8 cellular contexts compared by ENCODE assay signal in genomic region chr11:57458410-57459111, GRCh38. TPM values are rescaled to one million over a fixed set of nuclear protein-coding genes. Genes with fewer than 3 reads are reported as not detected.
DNase-seq lines count a peak whose midpoint lies in the region; ATAC-seq and TF ChIP-seq lines count a peak whose summit lies in the region.

No MANE protein-coding gene starts in this region.

- intact Hi-C loops in CD14-positive monocyte (cut with micrococcal nuclease) (loop anchor here (5.0 to 10.0 kb wide), 2 partner anchors 69 to 186 kb away; partner anchors contain the start of gene YPEL4 (in 2 of the 2)), MCF 10A (cut with micrococcal nuclease) (loop anchor here (1.0 to 10.0 kb wide), 2 partner anchors 186 to 346 kb away; no protein-coding TSS in a partner anchor)

- H3K27ac Mint-ChIP-seq in CD14-positive monocyte: peak overlapping the region in 3 of 7 donors; percentile 30 to 74 (median 65)
- H3K27ac Mint-ChIP-seq in MCF 10A (ENCODE audit: low read depth, unreplicated experiment): no peak overlapping the region

- H3K36me3 Mint-ChIP-seq in CD14-positive monocyte (peaks cover 0 to 19% of the 10 kb centered on the region in 2 donors), MCF 10A (ENCODE audit: insufficient read depth, unreplicated experiment) (no peaks in the 10 kb centered on the region)

- CTCF ChIA-PET in MCF 10A (lab: Yijun Ruan, JAX): interaction anchor here (0.6 to 11.2 kb wide), 64 partner anchors 8 to 1053 kb away, joined by 3 to 254 read pairs (median 5); partner anchors contain the start of genes CLP1, SLC43A1, SLC43A3 and SMTNL1

- H3K27me3 Mint-ChIP-seq in CD14-positive monocyte (ENCODE audit: low read depth in 3 of 3) (peaks cover 39 to 57% (median 54%) of the 10 kb centered on the region in 3 donors), MCF 10A (ENCODE audit: insufficient read depth, unreplicated experiment) (peaks cover 22% of the 10 kb centered on the region)

- DNase-seq in CD14-positive monocyte (ENCODE audit: low spot score) (no peak), HFF-Myc (ENCODE audit: extremely low read depth, low read depth) (no peak), MCF 10A (ENCODE audit: unreplicated experiment) (peak; percentile 38), left kidney (ENCODE audit: low read depth, low spot score) (peak; percentile 53)
- DNase-seq in stimulated activated CD4-positive, alpha-beta T cell treated with anti-CD3 and anti-CD28 coated beads, Interleukin-4, amount 100 ng/mL, for 4 hours: peak; percentile 69 to 86

- H3K9me2 ChIP-seq in SU-DHL-6 (replicated peaks; ENCODE audit: insufficient read depth, low read length): no peaks in the 10 kb centered on the region

- POLR2A ChIA-PET in MCF 10A (lab: Yijun Ruan, JAX): interaction anchor here (0.8 to 1.5 kb wide), 6 partner anchors 24 to 87 kb away, joined by 3 to 8 read pairs (median 5); partner anchors contain the start of gene SLC43A1

- no peaks in the 10 kb centered on the region for H3K27me3 ChIP-seq in SU-DHL-6 (ENCODE audit: low read length)

- no TSS peak for BruUV-seq in MCF 10A (replicated peaks; lab: Mats Ljungman, UMichigan)

- H3K9me3 ChIP-seq in SU-DHL-6 (ENCODE audit: insufficient read depth, low read length): no peaks in the 10 kb centered on the region

- peak; percentile 96 for TF ChIP-seq CTCF in CD14-positive monocyte (IDR thresholded peaks at IDR 0.05)
- TF ChIP-seq CTCF in HFF-Myc (IDR thresholded peaks at IDR 0.05; ENCODE audit: low read depth, low read length, missing control alignments): peak; percentile 82
- TF ChIP-seq CTCF in SU-DHL-6 (IDR thresholded peaks at IDR 0.05; ENCODE audit: insufficient read depth, low read length, poor library complexity, severe bottlenecking): peak; percentile 99
- TF ChIP-seq CTCF in MCF 10A (IDR thresholded peaks at IDR 0.05; ENCODE audit: unreplicated experiment): peak; percentile 92

- no peaks in the 10 kb centered on the region for H3F3A ChIP-seq in SU-DHL-6 (ENCODE audit: insufficient read depth)

- peak overlapping the region; percentile 76 for H3K4me2 ChIP-seq in SU-DHL-6 (ENCODE audit: low read depth, low read length, poor library complexity, severe bottlenecking)

- ATAC-seq in GM18868 (IDR thresholded peaks at IDR 0.05; ENCODE audit: unreplicated experiment) (no peak), HG03196 (IDR thresholded peaks at IDR 0.05; ENCODE audit: unreplicated experiment) (no peak)

- H3K4me3 ChIP-seq in HFF-Myc (replicated peaks; ENCODE audit: low read depth, low read length) (peak overlapping the region; percentile 17; the same call in 1 of the 2 replicates), SU-DHL-6 (ENCODE audit: insufficient read depth, low read length, poor library complexity, severe bottlenecking) (no peak overlapping the region)

- peaks cover 0 to 28% (median 7%) of the 10 kb centered on the region in 7 donors for H3K9me3 Mint-ChIP-seq in CD14-positive monocyte
- no peaks in the 10 kb centered on the region for H3K9me3 Mint-ChIP-seq in MCF 10A (ENCODE audit: unreplicated experiment)

- no peaks in the 10 kb centered on the region for H3K79me2 ChIP-seq in SU-DHL-6 (ENCODE audit: insufficient read depth, low read length)

- H3K9ac ChIP-seq in SU-DHL-6 (ENCODE audit: low read length): no peak overlapping the region

- H3K27ac ChIP-seq in SU-DHL-6 (ENCODE audit: low read depth, low read length): no peak overlapping the region

- H3K36me3 ChIP-seq in SU-DHL-6 (ENCODE audit: low read length): no peaks in the 10 kb centered on the region

- H3K4me1 Mint-ChIP-seq in CD14-positive monocyte (peaks cover 35% of the 10 kb centered on the region), MCF 10A (ENCODE audit: insufficient read depth, unreplicated experiment) (peaks cover 27% of the 10 kb centered on the region)

- H3K4me3 Mint-ChIP-seq in CD14-positive monocyte (peak overlapping the region; percentile 84 to 99), MCF 10A (ENCODE audit: unreplicated experiment) (peak overlapping the region; percentile 70)

- H2AFZ ChIP-seq in SU-DHL-6 (ENCODE audit: low read depth, low read length, severe bottlenecking): no peak overlapping the region

- H4K20me1 ChIP-seq in SU-DHL-6 (ENCODE audit: low read depth, low read length): no peaks in the 10 kb centered on the region; the same call in 1 of the 2 replicates

RNA-seq across cellular contexts. Expression of gene RTN4RL2, which starts 1.8 kb away (rescaled TPM):
- under 1 TPM; 0.40 to 0.53 TPM for polyA plus RNA-seq in CD14-positive monocyte
- 2.0 and 3.2 TPM in 2 replicates for total RNA-seq in MCF 10A (2022)

RNA-seq across cellular contexts. Expression of gene SLC43A3, which starts 31.6 kb away (rescaled TPM):
- 100 to 1,000 TPM; 109 to 116 TPM for polyA plus RNA-seq in CD14-positive monocyte
- total RNA-seq in MCF 10A (2022): 96.6 and 112 TPM in 2 replicates

RNA-seq across cellular contexts. Expression of gene SLC43A1, which starts 56.9 kb away (rescaled TPM):
- polyA plus RNA-seq in CD14-positive monocyte: 1 to 10 TPM; 5.4 to 5.8 TPM
- total RNA-seq in MCF 10A (2022): 1.7 and 3.2 TPM in 2 replicates

Comparison
In these comparisons a context has a peak if more than half of its experiments do, and no peak if none do; other contexts are left out.
1. DNase-seq: peak in MCF 10A (single experiment), left kidney (single experiment) and stimulated activated CD4-positive, alpha-beta T cell treated with anti-CD3 and anti-CD28 coated beads, Interleukin-4, amount 100 ng/mL, for 4 hours (2 of 2); none in CD14-positive monocyte (single experiment) and HFF-Myc (single experiment).
2. Peak in every context shown above with its lines, with median percentiles within 50 percentile points of each other: CTCF ChIP-seq.